19 cellular contexts compared by ENCODE assay signal in genomic region chr2:127581050-127581345, GRCh38. TPM values are rescaled to one million over a fixed set of nuclear protein-coding genes. Genes with fewer than 3 reads are reported as not detected.
"Had no signal": no experiment of that assay in that cellular context is flagged by ENCODE, and none has a peak within 500 bp of the region (broad histone marks: within the 10 kb centered on the region; RNA-seq: fewer than 3 reads in every experiment).

No MANE protein-coding gene starts in this region.

- H3K36me3 ChIP-seq: ascending aorta, cardiac muscle cell, esophagus muscularis mucosa, heart left ventricle, tibial nerve had no signal

- ATAC-seq: activated CD4-positive, alpha-beta T cell treated with anti-CD3 and anti-CD28 coated beads for 36 hours; foreskin keratinocyte; heart left ventricle; naive thymus-derived CD8-positive, alpha-beta T cell; psoas muscle had no signal

- H3K27ac ChIP-seq: ascending aorta, cardiac muscle cell, esophagus muscularis mucosa, foreskin keratinocyte, heart left ventricle, parathyroid adenoma, psoas muscle, tibial nerve had no signal

- H3K4me3 ChIP-seq: ascending aorta, cardiac muscle cell, esophagus muscularis mucosa, heart left ventricle, psoas muscle, smooth muscle cell, tibial nerve had no signal

- H3K9me3 ChIP-seq: ascending aorta, esophagus muscularis mucosa, heart left ventricle, psoas muscle, tibial nerve had no signal

- DNase-seq: activated CD4-positive, alpha-beta T cell treated with anti-CD3 and anti-CD28 coated beads for 36 hours; activated CD4-positive, CD25-positive, alpha-beta regulatory T cell; activated gamma-delta T cell; activated naive CD4-positive, alpha-beta T cell treated with anti-CD3 and anti-CD28 coated beads, Interleukin-2, amount 10 ng/mL, durations not matched to agents 7 days and 5 days; cerebellar nuclear complex; foreskin keratinocyte; heart left ventricle; midbrain; naive thymus-derived CD8-positive, alpha-beta T cell; occipital lobe; stimulated activated naive CD4-positive, alpha-beta T cell treated with Interleukin-2 at 50 U/mL for 16 hours; T-helper 1 cell had no signal

- H3K27me3 ChIP-seq: ascending aorta, cardiac muscle cell, esophagus muscularis mucosa, heart left ventricle, tibial nerve had no signal

- H3K4me1 ChIP-seq: parathyroid adenoma had no signal

RNA-seq across cellular contexts. Expression of gene MYO7B, which starts 45.5 kb away (rescaled TPM):
- total RNA-seq: foreskin keratinocyte, occipital lobe had no signal
